In the genomic region with DNA sequence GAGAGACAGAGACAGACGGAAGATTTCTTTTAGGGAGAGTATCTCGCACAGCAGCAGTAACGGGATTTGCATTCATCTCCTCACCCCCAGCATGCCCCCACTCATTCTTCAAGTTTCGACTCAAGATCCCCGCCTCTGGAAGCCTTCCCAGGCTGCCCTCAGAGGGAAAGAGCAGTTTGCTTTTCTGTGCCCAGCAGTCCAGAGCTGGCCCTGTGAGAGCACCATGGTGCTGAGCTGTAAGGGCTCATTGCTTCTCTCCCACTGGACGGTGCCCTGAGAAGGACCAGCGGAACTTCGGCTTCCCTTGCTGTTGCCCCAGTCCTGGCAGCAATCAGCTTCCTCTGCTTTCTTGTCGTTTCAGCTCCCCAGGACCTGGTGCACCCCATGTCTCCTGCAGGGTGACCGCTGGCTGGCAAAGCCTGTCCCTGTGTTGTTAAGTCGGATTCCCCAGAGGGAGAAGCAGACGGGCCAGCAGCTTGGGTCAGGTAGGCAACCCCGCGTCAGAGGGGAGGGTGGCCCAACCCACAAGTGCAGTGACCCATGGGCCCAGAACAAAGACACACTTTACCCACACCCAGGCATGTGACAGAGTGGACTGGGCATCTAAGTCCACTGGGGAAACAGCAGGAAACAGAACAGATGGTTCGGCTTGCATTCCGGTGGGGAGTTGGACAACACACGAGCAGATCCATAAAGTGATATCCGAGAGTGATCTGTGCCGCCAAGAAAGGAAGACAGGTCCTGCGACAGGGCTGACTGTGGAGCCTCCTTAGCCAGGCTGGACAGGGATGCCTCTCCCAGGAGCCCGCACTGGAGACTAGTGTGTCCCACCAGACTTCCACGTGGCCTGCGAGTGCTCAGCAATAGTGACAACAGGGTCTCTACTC, we compare ENCODE assay signal across 1 cellular context.
TF ChIP-seq lines count a peak whose summit lies in the region.

No MANE protein-coding gene starts in this region.

TF ChIP-seq in HepG2, 621 proteins besides CTCF, POLR2A, EP300 and RAD21 (continues in another document):
- TF ChIP-seq IRX3 (CRISPR knock-in tag; IDR thresholded peaks at IDR 0.05; ENCODE audit: borderline replicate concordance, low read depth) (no peak), SALL1 (CRISPR knock-in tag; IDR thresholded peaks at IDR 0.05) (peak; percentile 63), ZNF10 (CRISPR knock-in tag; IDR thresholded peaks at IDR 0.05; ENCODE audit: borderline replicate concordance, low read depth) (no peak), KMT2A (CRISPR knock-in tag; IDR thresholded peaks at IDR 0.05) (no peak), ZNF326 (CRISPR knock-in tag; IDR thresholded peaks at IDR 0.05; ENCODE audit: borderline replicate concordance) (no peak), RORA (CRISPR knock-in tag; IDR thresholded peaks at IDR 0.05) (no peak), MIER2 (CRISPR knock-in tag; IDR thresholded peaks at IDR 0.05) (no peak), NFKB2 (CRISPR knock-in tag; IDR thresholded peaks at IDR 0.05; ENCODE audit: borderline replicate concordance) (no peak), ZNF354B (CRISPR knock-in tag; IDR thresholded peaks at IDR 0.05) (no peak), ZNF816 (CRISPR knock-in tag; IDR thresholded peaks at IDR 0.05; ENCODE audit: borderline replicate concordance) (no peak), PLRG1 (conservative IDR thresholded peaks at IDR 0.05) (no peak), DPF2 (CRISPR knock-in tag; IDR thresholded peaks at IDR 0.05; ENCODE audit: borderline replicate concordance, low read depth) (no peak), ZNF431 (CRISPR knock-in tag; IDR thresholded peaks at IDR 0.05; ENCODE audit: borderline replicate concordance, low read depth) (no peak), NFE2L1 (CRISPR knock-in tag; IDR thresholded peaks at IDR 0.05; ENCODE audit: borderline replicate concordance) (no peak), ZNF121 (CRISPR knock-in tag; IDR thresholded peaks at IDR 0.05) (0 out of 2 replicates have a peak, but pooled peaks have one; percentile 20), ZFX (CRISPR knock-in tag; IDR thresholded peaks at IDR 0.05; ENCODE audit: low read depth) (0 out of 2 replicates have a peak, but pooled peaks have one; percentile 28), HNRNPL (IDR thresholded peaks at IDR 0.05; ENCODE audit: low read depth, low read length) (peak; percentile 73; the same call in 1 of the 2 replicates), BRCA1 (CRISPR knock-in tag; IDR thresholded peaks at IDR 0.05) (no peak), ZNF552 (CRISPR knock-in tag; IDR thresholded peaks at IDR 0.05; ENCODE audit: borderline replicate concordance) (no peak), SOX6 (IDR thresholded peaks at IDR 0.05) (no peak), SOX6 (CRISPR knock-in tag; IDR thresholded peaks at IDR 0.05) (peak; percentile 40), MEIS2 (CRISPR knock-in tag; IDR thresholded peaks at IDR 0.05) (no peak), ZNF501 (CRISPR knock-in tag; IDR thresholded peaks at IDR 0.05) (peak; percentile 9; the same call in 1 of the 2 replicates)
- TF ChIP-seq, protein P1, sequence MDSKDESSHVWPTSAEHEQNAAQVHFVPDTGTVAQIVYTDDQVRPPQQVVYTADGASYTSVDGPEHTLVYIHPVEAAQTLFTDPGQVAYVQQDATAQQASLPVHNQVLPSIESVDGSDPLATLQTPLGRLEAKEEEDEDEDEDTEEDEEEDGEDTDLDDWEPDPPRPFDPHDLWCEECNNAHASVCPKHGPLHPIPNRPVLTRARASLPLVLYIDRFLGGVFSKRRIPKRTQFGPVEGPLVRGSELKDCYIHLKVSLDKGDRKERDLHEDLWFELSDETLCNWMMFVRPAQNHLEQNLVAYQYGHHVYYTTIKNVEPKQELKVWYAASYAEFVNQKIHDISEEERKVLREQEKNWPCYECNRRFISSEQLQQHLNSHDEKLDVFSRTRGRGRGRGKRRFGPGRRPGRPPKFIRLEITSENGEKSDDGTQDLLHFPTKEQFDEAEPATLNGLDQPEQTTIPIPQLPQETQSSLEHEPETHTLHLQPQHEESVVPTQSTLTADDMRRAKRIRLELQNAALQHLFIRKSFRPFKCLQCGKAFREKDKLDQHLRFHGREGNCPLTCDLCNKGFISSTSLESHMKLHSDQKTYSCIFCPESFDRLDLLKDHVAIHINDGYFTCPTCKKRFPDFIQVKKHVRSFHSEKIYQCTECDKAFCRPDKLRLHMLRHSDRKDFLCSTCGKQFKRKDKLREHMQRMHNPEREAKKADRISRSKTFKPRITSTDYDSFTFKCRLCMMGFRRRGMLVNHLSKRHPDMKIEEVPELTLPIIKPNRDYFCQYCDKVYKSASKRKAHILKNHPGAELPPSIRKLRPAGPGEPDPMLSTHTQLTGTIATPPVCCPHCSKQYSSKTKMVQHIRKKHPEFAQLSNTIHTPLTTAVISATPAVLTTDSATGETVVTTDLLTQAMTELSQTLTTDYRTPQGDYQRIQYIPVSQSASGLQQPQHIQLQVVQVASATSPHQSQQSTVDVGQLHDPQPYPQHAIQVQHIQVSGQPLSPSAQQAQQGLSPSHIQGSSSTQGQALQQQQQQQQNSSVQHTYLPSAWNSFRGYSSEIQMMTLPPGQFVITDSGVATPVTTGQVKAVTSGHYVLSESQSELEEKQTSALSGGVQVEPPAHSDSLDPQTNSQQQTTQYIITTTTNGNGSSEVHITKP (CRISPR knock-in tag; IDR thresholded peaks at IDR 0.05; ENCODE audit: low read depth) = no peak
- TF ChIP-seq, protein P2, sequence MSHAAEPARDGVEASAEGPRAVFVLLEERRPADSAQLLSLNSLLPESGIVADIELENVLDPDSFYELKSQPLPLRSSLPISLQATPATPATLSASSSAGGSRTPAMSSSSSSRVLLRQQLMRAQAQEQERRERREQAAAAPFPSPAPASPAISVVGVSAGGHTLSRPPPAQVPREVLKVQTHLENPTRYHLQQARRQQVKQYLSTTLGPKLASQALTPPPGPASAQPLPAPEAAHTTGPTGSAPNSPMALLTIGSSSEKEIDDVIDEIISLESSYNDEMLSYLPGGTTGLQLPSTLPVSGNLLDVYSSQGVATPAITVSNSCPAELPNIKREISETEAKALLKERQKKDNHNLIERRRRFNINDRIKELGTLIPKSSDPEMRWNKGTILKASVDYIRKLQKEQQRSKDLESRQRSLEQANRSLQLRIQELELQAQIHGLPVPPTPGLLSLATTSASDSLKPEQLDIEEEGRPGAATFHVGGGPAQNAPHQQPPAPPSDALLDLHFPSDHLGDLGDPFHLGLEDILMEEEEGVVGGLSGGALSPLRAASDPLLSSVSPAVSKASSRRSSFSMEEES (CRISPR knock-in tag; IDR thresholded peaks at IDR 0.05) = 0 out of 2 replicates have a peak, but pooled peaks have one; percentile 31
- TF ChIP-seq, protein P3, sequence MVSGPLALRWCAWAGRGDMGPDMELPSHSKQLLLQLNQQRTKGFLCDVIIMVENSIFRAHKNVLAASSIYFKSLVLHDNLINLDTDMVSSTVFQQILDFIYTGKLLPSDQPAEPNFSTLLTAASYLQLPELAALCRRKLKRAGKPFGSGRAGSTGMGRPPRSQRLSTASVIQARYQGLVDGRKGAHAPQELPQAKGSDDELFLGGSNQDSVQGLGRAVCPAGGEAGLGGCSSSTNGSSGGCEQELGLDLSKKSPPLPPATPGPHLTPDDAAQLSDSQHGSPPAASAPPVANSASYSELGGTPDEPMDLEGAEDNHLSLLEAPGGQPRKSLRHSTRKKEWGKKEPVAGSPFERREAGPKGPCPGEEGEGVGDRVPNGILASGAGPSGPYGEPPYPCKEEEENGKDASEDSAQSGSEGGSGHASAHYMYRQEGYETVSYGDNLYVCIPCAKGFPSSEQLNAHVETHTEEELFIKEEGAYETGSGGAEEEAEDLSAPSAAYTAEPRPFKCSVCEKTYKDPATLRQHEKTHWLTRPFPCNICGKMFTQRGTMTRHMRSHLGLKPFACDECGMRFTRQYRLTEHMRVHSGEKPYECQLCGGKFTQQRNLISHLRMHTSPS (CRISPR knock-in tag; IDR thresholded peaks at IDR 0.05; ENCODE audit: low read depth) = peak; percentile 78; the same call in 1 of the 2 replicates
- TF ChIP-seq, protein P4, sequence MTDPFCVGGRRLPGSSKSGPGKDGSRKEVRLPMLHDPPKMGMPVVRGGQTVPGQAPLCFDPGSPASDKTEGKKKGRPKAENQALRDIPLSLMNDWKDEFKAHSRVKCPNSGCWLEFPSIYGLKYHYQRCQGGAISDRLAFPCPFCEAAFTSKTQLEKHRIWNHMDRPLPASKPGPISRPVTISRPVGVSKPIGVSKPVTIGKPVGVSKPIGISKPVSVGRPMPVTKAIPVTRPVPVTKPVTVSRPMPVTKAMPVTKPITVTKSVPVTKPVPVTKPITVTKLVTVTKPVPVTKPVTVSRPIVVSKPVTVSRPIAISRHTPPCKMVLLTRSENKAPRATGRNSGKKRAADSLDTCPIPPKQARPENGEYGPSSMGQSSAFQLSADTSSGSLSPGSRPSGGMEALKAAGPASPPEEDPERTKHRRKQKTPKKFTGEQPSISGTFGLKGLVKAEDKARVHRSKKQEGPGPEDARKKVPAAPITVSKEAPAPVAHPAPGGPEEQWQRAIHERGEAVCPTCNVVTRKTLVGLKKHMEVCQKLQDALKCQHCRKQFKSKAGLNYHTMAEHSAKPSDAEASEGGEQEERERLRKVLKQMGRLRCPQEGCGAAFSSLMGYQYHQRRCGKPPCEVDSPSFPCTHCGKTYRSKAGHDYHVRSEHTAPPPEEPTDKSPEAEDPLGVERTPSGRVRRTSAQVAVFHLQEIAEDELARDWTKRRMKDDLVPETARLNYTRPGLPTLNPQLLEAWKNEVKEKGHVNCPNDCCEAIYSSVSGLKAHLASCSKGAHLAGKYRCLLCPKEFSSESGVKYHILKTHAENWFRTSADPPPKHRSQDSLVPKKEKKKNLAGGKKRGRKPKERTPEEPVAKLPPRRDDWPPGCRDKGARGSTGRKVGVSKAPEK (CRISPR knock-in tag; IDR thresholded peaks at IDR 0.05; ENCODE audit: borderline replicate concordance) = 0 out of 2 replicates have a peak, but pooled peaks have one; percentile 51
- TF ChIP-seq, protein P5, sequence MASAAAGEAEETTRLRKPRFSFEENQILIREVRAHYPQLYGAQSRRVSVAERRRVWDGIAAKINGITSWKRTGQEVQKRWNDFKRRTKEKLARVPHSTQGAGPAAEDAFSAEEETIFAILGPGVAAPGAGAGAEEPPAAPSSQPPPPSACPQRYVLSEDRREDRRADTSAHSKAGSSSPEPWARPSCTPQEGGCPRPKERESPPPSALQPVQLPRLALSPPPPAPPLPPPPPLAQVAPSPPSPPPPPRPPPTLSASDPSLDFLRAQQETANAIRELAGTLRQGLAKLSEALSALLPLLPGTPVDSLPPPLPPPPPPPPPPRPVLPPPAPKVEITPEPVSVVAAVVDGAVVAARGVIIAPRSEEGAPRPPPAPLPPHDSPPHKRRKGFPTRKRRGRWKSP (CRISPR knock-in tag; IDR thresholded peaks at IDR 0.05) = 0 out of 2 replicates have a peak, but pooled peaks have one; percentile 42
- TF ChIP-seq, protein P6, sequence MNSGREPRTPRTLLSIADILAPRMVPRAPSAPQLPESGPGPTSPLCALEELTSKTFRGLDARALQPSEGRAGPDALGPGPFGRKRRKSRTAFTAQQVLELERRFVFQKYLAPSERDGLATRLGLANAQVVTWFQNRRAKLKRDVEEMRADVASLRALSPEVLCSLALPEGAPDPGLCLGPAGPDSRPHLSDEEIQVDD (CRISPR knock-in tag; IDR thresholded peaks at IDR 0.05; ENCODE audit: borderline replicate concordance) = no peak
- TF ChIP-seq, protein P7, sequence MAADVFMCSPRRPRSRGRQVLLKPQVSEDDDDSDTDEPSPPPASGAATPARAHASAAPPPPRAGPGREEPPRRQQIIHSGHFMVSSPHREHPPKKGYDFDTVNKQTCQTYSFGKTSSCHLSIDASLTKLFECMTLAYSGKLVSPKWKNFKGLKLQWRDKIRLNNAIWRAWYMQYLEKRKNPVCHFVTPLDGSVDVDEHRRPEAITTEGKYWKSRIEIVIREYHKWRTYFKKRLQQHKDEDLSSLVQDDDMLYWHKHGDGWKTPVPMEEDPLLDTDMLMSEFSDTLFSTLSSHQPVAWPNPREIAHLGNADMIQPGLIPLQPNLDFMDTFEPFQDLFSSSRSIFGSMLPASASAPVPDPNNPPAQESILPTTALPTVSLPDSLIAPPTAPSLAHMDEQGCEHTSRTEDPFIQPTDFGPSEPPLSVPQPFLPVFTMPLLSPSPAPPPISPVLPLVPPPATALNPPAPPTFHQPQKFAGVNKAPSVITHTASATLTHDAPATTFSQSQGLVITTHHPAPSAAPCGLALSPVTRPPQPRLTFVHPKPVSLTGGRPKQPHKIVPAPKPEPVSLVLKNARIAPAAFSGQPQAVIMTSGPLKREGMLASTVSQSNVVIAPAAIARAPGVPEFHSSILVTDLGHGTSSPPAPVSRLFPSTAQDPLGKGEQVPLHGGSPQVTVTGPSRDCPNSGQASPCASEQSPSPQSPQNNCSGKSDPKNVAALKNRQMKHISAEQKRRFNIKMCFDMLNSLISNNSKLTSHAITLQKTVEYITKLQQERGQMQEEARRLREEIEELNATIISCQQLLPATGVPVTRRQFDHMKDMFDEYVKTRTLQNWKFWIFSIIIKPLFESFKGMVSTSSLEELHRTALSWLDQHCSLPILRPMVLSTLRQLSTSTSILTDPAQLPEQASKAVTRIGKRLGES (CRISPR knock-in tag; IDR thresholded peaks at IDR 0.05; ENCODE audit: borderline replicate concordance) = no peak
- TF ChIP-seq, protein P8, sequence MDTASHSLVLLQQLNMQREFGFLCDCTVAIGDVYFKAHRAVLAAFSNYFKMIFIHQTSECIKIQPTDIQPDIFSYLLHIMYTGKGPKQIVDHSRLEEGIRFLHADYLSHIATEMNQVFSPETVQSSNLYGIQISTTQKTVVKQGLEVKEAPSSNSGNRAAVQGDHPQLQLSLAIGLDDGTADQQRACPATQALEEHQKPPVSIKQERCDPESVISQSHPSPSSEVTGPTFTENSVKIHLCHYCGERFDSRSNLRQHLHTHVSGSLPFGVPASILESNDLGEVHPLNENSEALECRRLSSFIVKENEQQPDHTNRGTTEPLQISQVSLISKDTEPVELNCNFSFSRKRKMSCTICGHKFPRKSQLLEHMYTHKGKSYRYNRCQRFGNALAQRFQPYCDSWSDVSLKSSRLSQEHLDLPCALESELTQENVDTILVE (CRISPR knock-in tag; IDR thresholded peaks at IDR 0.05) = no peak
- TF ChIP-seq, protein P9, sequence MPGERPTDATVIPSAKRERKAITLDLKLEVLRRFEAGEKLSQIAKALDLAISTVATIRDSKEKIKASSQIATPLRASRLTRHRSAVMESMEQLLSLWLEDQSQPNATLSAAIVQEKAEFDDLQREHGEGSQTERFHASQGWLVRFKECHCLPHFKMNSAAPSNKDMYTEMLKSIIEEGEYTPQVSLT (CRISPR knock-in tag; IDR thresholded peaks at IDR 0.05; ENCODE audit: borderline replicate concordance, low read depth) = no peak
- TF ChIP-seq, protein P10, sequence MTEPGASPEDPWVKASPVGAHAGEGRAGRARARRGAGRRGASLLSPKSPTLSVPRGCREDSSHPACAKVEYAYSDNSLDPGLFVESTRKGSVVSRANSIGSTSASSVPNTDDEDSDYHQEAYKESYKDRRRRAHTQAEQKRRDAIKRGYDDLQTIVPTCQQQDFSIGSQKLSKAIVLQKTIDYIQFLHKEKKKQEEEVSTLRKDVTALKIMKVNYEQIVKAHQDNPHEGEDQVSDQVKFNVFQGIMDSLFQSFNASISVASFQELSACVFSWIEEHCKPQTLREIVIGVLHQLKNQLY (CRISPR knock-in tag; IDR thresholded peaks at IDR 0.05) = 0 out of 2 replicates have a peak, but pooled peaks have one; percentile 20
